Comparison of ENCODE assay signal across 12 cellular contexts in the genomic region with DNA sequence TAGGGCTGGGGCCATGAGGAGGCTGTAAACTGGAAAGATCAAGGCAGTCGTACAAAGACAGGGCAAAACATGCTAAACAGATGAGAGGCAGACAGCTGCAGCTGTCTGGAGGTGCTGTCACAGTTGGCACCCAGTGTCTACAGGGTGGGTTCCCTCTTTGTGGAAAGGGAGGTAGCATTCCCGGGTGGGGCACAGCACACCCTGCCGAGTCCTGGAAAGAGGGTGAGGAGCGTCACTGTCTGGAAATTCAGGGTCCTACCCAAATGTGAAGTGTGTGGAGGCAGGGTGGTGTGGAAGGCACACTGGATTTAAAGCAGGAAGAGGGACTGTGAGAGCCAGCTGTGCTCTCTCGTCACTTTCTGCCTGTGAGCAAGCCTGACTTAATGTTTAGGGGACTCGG.
A peak's percentile ranks its signal among the peaks of the same experiment; 100 is the strongest.
DNase-seq lines count a peak whose midpoint lies in the region; ATAC-seq, FAIRE-seq and TF ChIP-seq lines count a peak whose summit lies in the region.
"Had no signal": no experiment of that assay in that cellular context is flagged by ENCODE, and none has a peak within 500 bp of the region (broad histone marks: within the 10 kb centered on the region; RNA-seq: fewer than 3 reads in every experiment).

No MANE protein-coding gene starts in this region.

- no peak for ATAC-seq in natural killer cell treated with Interleukin-12 subunit alpha and Interleukin-12 subunit beta and Interleukin-15 and Interleukin-18, amount 100 ng/mL, for 72 hours

- H3K4me3 Mint-ChIP-seq in nephron (no peak overlapping the region), type B pancreatic cell (no peak overlapping the region)
- no peak overlapping the region for H3K4me3 Mint-ChIP-seq in natural killer cell treated with Interleukin-12 subunit alpha and Interleukin-12 subunit beta and Interleukin-15 and Interleukin-18, amount 100 ng/mL, for 72 hours
- H3K4me3 Mint-ChIP-seq: CD4-positive, CD25-positive, alpha-beta regulatory T cell had no signal

- H3K27ac Mint-ChIP-seq in nephron (peak overlapping the region in 2 of 3 experiments; percentile 61 to 62), type B pancreatic cell (peak overlapping the region; percentile 54)
- no peak overlapping the region for H3K27ac Mint-ChIP-seq in natural killer cell treated with Interleukin-12 subunit alpha and Interleukin-12 subunit beta and Interleukin-15 and Interleukin-18, amount 100 ng/mL, for 72 hours
- H3K27ac Mint-ChIP-seq: CD4-positive, CD25-positive, alpha-beta regulatory T cell had no signal

- H3K36me3 ChIP-seq in bronchial epithelial cell (ENCODE audit: control insufficient read depth, insufficient read depth, low read length), result no peaks in the 10 kb centered on the region
- H3K36me3 ChIP-seq in osteoblast (ENCODE audit: insufficient read depth, low read length), result no peaks in the 10 kb centered on the region
- H3K36me3 ChIP-seq: BLaER1 treated with 17β-estradiol and CSF1 and Interleukin-3, amounts not matched to agents 10 nM and 100 nM had no signal

- H3K4me3 ChIP-seq in bronchial epithelial cell (ENCODE audit: low read depth, low read length), result no peak overlapping the region
- H3K4me3 ChIP-seq in osteoblast (ENCODE audit: insufficient read depth, low read length), result no peak overlapping the region
- H3K4me3 ChIP-seq: BLaER1 treated with 17β-estradiol and CSF1 and Interleukin-3, amounts not matched to agents 10 nM and 100 nM had no signal

- H3K79me2 ChIP-seq in osteoblast (ENCODE audit: insufficient read depth, low read length), result no peaks in the 10 kb centered on the region

- H3K4me1 Mint-ChIP-seq in nephron, result peaks cover 10% of the 10 kb centered on the region
- H3K4me1 Mint-ChIP-seq in type B pancreatic cell (ENCODE audit: unreplicated experiment), result no peaks in the 10 kb centered on the region
- H3K4me1 Mint-ChIP-seq in natural killer cell treated with Interleukin-12 subunit alpha and Interleukin-12 subunit beta and Interleukin-15 and Interleukin-18, amount 100 ng/mL, for 72 hours (ENCODE audit: low read depth in 2 of 2), result no peaks in the 10 kb centered on the region

- DNase-seq in LHCN-M2 (ENCODE audit: low read depth), result peak; percentile 77
- DNase-seq in bronchial epithelial cell (ENCODE audit: low read depth), result no peak
- no peak for DNase-seq in type B pancreatic cell (ENCODE audit: extremely low spot score, unreplicated experiment)
- DNase-seq in occipital lobe (lab: John Stamatoyannopoulos, UW), result no peak
- no peak for DNase-seq in osteoblast (ENCODE audit: insufficient read length, low spot score, missing footprints)
- DNase-seq in natural killer cell treated with Interleukin-12 subunit alpha and Interleukin-12 subunit beta and Interleukin-15 and Interleukin-18, amount 100 ng/mL, for 72 hours (ENCODE audit: low spot score), result no peak
- DNase-seq: ACHN; CD4-positive, CD25-positive, alpha-beta regulatory T cell; DMS53; HCEC 1CT had no signal

- no peaks in the 10 kb centered on the region for H3K9me3 ChIP-seq in osteoblast (ENCODE audit: low read depth, low read length)
- H3K9me3 ChIP-seq: BLaER1 treated with 17β-estradiol and CSF1 and Interleukin-3, amounts not matched to agents 10 nM and 100 nM had no signal

- H3K27me3 ChIP-seq in bronchial epithelial cell (ENCODE audit: control insufficient read depth, insufficient read depth, low read length) (no peaks in the 10 kb centered on the region), osteoblast (ENCODE audit: insufficient read depth, low read length) (no peaks in the 10 kb centered on the region)
- H3K27me3 ChIP-seq: BLaER1 treated with 17β-estradiol and CSF1 and Interleukin-3, amounts not matched to agents 10 nM and 100 nM had no signal

- H3K36me3 Mint-ChIP-seq in nephron (ENCODE audit: low read depth) (no peaks in the 10 kb centered on the region), type B pancreatic cell (no peaks in the 10 kb centered on the region)
- no peaks in the 10 kb centered on the region for H3K36me3 Mint-ChIP-seq in natural killer cell treated with Interleukin-12 subunit alpha and Interleukin-12 subunit beta and Interleukin-15 and Interleukin-18, amount 100 ng/mL, for 72 hours
- H3K36me3 Mint-ChIP-seq: CD4-positive, CD25-positive, alpha-beta regulatory T cell had no signal

- no peaks in the 10 kb centered on the region for H4K20me1 ChIP-seq in osteoblast (ENCODE audit: insufficient read depth, low read length)
- H4K20me1 ChIP-seq: BLaER1 treated with 17β-estradiol and CSF1 and Interleukin-3, amounts not matched to agents 10 nM and 100 nM had no signal

- no peaks in the 10 kb centered on the region for H3K4me1 ChIP-seq in osteoblast (ENCODE audit: insufficient read depth, low read length)
- H3K4me1 ChIP-seq: BLaER1 treated with 17β-estradiol and CSF1 and Interleukin-3, amounts not matched to agents 10 nM and 100 nM had no signal

- TF ChIP-seq CTCF in bronchial epithelial cell (IDR thresholded peaks at IDR 0.05; ENCODE audit: insufficient read depth, low read length, severe bottlenecking), result no peak
- TF ChIP-seq CTCF in nephron (IDR thresholded peaks at IDR 0.05; ENCODE audit: unreplicated experiment in 3 of 3), result no peak
- TF ChIP-seq CTCF in type B pancreatic cell (conservative IDR thresholded peaks at IDR 0.05), result no peak
- no peak for TF ChIP-seq CTCF in osteoblast (IDR thresholded peaks at IDR 0.05; ENCODE audit: extremely low read depth, low read depth, low read length)

- H3K27ac ChIP-seq in osteoblast (ENCODE audit: low read depth, low read length), result no peak overlapping the region
- H3K27ac ChIP-seq: BLaER1 treated with 17β-estradiol and CSF1 and Interleukin-3, amounts not matched to agents 10 nM and 100 nM had no signal

- H3K27me3 Mint-ChIP-seq in nephron (ENCODE audit: low read depth) (peaks cover 5% of the 10 kb centered on the region), type B pancreatic cell (no peaks in the 10 kb centered on the region)
- peaks cover 23 to 35% of the 10 kb centered on the region in 2 donors for H3K27me3 Mint-ChIP-seq in natural killer cell treated with Interleukin-12 subunit alpha and Interleukin-12 subunit beta and Interleukin-15 and Interleukin-18, amount 100 ng/mL, for 72 hours

- FAIRE-seq in bronchial epithelial cell (lab: Jason Lieb, UNC), result peak; percentile 75

- H3K9me3 Mint-ChIP-seq in nephron (no peaks in the 10 kb centered on the region), type B pancreatic cell (no peaks in the 10 kb centered on the region)
- no peaks in the 10 kb centered on the region for H3K9me3 Mint-ChIP-seq in natural killer cell treated with Interleukin-12 subunit alpha and Interleukin-12 subunit beta and Interleukin-15 and Interleukin-18, amount 100 ng/mL, for 72 hours
- H3K9me3 Mint-ChIP-seq: CD4-positive, CD25-positive, alpha-beta regulatory T cell had no signal

- H3K4me2 ChIP-seq in osteoblast (ENCODE audit: insufficient read depth, low read length), result no peak overlapping the region
- H3K4me2 ChIP-seq: BLaER1 treated with 17β-estradiol and CSF1 and Interleukin-3, amounts not matched to agents 10 nM and 100 nM had no signal

- H2AFZ ChIP-seq in osteoblast (ENCODE audit: low read length), result no peak overlapping the region

Comparison
In these comparisons a context has a peak if more than half of its experiments do, and no peak if none do; other contexts are left out.
1. H3K27ac Mint-ChIP-seq: peak in nephron (2 of 3) and type B pancreatic cell (single experiment); none in natural killer cell treated with Interleukin-12 subunit alpha and Interleukin-12 subunit beta and Interleukin-15 and Interleukin-18, amount 100 ng/mL, for 72 hours (0 of 2).